Comparison of ENCODE assay signal across 8 cellular contexts in genomic region chr1:86503477-86504129, GRCh38. TPM values are rescaled to one million over a fixed set of nuclear protein-coding genes. Genes with fewer than 3 reads are reported as not detected.
DNase-seq lines count a peak whose midpoint lies in the region; ATAC-seq, FAIRE-seq and TF ChIP-seq lines count a peak whose summit lies in the region.

No MANE protein-coding gene starts in this region.

- H3K4me3 Mint-ChIP-seq in stimulated activated effector memory CD8-positive, alpha-beta T cell treated with anti-CD3 and anti-CD28 coated beads, Interleukin-12 subunit alpha, Interleukin-12 subunit beta, amount 100 ng/mL, for 72 hours = peak overlapping the region; percentile 73
- H3K4me3 Mint-ChIP-seq in effector memory CD8-positive, alpha-beta T cell = peak overlapping the region in 1 of 2 donors; percentile 5

- H3K27ac ChIP-seq in K562 (ENCODE audit: extremely low read depth, low read depth, low read length) = no peak overlapping the region

- intact Hi-C loops in K562 (cut with micrococcal nuclease) = loop anchor here (5.0 kb wide), 1 partner anchor 249 kb away; no protein-coding TSS in a partner anchor

- H2AFZ ChIP-seq in K562 (ENCODE audit: low read depth, low read length) = peak overlapping the region; percentile 33; the same call in 1 of the 2 replicates

- H4K20me1 ChIP-seq in K562 (replicated peaks; ENCODE audit: control insufficient read depth, insufficient read depth, low read length) = no peaks in the 10 kb centered on the region

- in situ Hi-C loops in K562 (cut with MboI) = loop anchor here (10.0 kb wide), 1 partner anchor 109 kb away; the partner anchor contains the start of gene ODF2L

- 1% methylated on average over 17 of the region's 17 CpGs for WGBS in K562 (ENCODE audit: insufficient coverage, low coverage, missing lambda C conversion rate)

- TF ChIP-seq EP300 in K562 (IDR thresholded peaks at IDR 0.05; ENCODE audit: low read length) = no peak

- TF ChIP-seq CTCF in K562 (IDR thresholded peaks at IDR 0.05 in 2 of 3, conservative IDR thresholded peaks at IDR 0.05 in 1 of 3; ENCODE audit: insufficient read depth in 2 of 3, low read depth in 1 of 3, low read length in 3 of 3) = no peak

- no peaks in the 10 kb centered on the region for H3K36me3 Mint-ChIP-seq in stimulated activated effector memory CD8-positive, alpha-beta T cell treated with anti-CD3 and anti-CD28 coated beads, Interleukin-12 subunit alpha, Interleukin-12 subunit beta, amount 100 ng/mL, for 72 hours
- H3K36me3 Mint-ChIP-seq in effector memory CD8-positive, alpha-beta T cell (ENCODE audit: insufficient read depth) = peaks cover 10% of the 10 kb centered on the region

- ATAC-seq in K562 = peak; percentile 51
- no peak for ATAC-seq in stimulated activated effector memory CD8-positive, alpha-beta T cell treated with anti-CD3 and anti-CD28 coated beads, Interleukin-12 subunit alpha, Interleukin-12 subunit beta, amount 100 ng/mL, for 72 hours
- ATAC-seq in effector memory CD8-positive, alpha-beta T cell (replicated peaks) = no peak
- ATAC-seq in GM21576 (IDR thresholded peaks at IDR 0.05; ENCODE audit: unreplicated experiment) = no peak

- no TSS peak for BruUV-seq in K562 (replicated peaks; lab: Mats Ljungman, UMichigan)

- no peak overlapping the region for H3K9ac ChIP-seq in K562 (ENCODE audit: insufficient read depth in 1 of 2, low read depth in 2 of 2, low read length in 2 of 2)

- POLR2A ChIA-PET in K562 (lab: Yijun Ruan, JAX) = interaction anchor here (1.5 kb wide), 1 partner anchor 201 kb away, joined by 5 read pairs; the partner anchor contains the start of gene SH3GLB1

- H3K36me3 ChIP-seq in K562 (ENCODE audit: control insufficient read depth, insufficient read depth, low read length) = no peaks in the 10 kb centered on the region

- TF ChIP-seq RAD21 in K562 (CRISPR knock-in tag; conservative IDR thresholded peaks at IDR 0.05 in 1 of 2, IDR thresholded peaks at IDR 0.05 in 1 of 2) = no peak

- no peak overlapping the region for H3K27ac Mint-ChIP-seq in stimulated activated effector memory CD8-positive, alpha-beta T cell treated with anti-CD3 and anti-CD28 coated beads, Interleukin-12 subunit alpha, Interleukin-12 subunit beta, amount 100 ng/mL, for 72 hours
- no peak overlapping the region for H3K27ac Mint-ChIP-seq in effector memory CD8-positive, alpha-beta T cell

- H3K4me1 ChIP-seq in K562 (replicated peaks in 1 of 2; ENCODE audit: control insufficient read depth in 2 of 2, insufficient read depth in 2 of 2, low read length in 2 of 2) = no peaks in the 10 kb centered on the region; a peak in 1 of 5 replicates

- H3K27me3 ChIP-seq in K562 (ENCODE audit: control insufficient read depth in 2 of 2, insufficient read depth in 2 of 2, low read length in 2 of 2) = peaks cover 14 to 23% of the 10 kb centered on the region in 2 experiments; a peak in 3 of 5 replicates

- CTCF ChIA-PET in K562 (lab: Yijun Ruan, JAX; ENCODE audit: low intra/inter-chr PET ratio) = interaction anchor here (0.7 kb wide), 1 partner anchor 32 kb away, joined by 3 read pairs; no protein-coding TSS in a partner anchor

- no peaks in the 10 kb centered on the region for H3K9me1 ChIP-seq in K562 (ENCODE audit: control insufficient read depth, insufficient read depth, low read length)

- 0 out of 2 replicates have a peak overlapping the region, but pooled peaks have one; percentile 33 for H3K4me2 ChIP-seq in K562 (ENCODE audit: insufficient read depth, low read length)

- peaks cover 8% of the 10 kb centered on the region for H3K4me1 Mint-ChIP-seq in stimulated activated effector memory CD8-positive, alpha-beta T cell treated with anti-CD3 and anti-CD28 coated beads, Interleukin-12 subunit alpha, Interleukin-12 subunit beta, amount 100 ng/mL, for 72 hours
- peaks cover 4 to 7% of the 10 kb centered on the region in 2 donors for H3K4me1 Mint-ChIP-seq in effector memory CD8-positive, alpha-beta T cell (ENCODE audit: low read depth in 2 of 2)

- no peaks in the 10 kb centered on the region for H3K79me2 ChIP-seq in K562 (ENCODE audit: control insufficient read depth, insufficient read depth, low read length)

- FAIRE-seq in K562 (lab: Jason Lieb, UNC) = no peak

- H3K9me3 Mint-ChIP-seq in stimulated activated effector memory CD8-positive, alpha-beta T cell treated with anti-CD3 and anti-CD28 coated beads, Interleukin-12 subunit alpha, Interleukin-12 subunit beta, amount 100 ng/mL, for 72 hours = no peaks in the 10 kb centered on the region
- no peaks in the 10 kb centered on the region for H3K9me3 Mint-ChIP-seq in effector memory CD8-positive, alpha-beta T cell

- no peaks in the 10 kb centered on the region; the same call in 1 of the 2 replicates for H3K9me3 ChIP-seq in K562 (replicated peaks; ENCODE audit: control insufficient read depth, insufficient read depth, low read depth, low read length)

- H3K27me3 Mint-ChIP-seq in effector memory CD8-positive, alpha-beta T cell = peaks cover 11 to 48% of the 10 kb centered on the region in 2 donors

- no peak overlapping the region for H3K4me3 ChIP-seq in K562

- no peak for TF ChIP-seq POLR2A in K562 (conservative IDR thresholded peaks at IDR 0.05)

- DNase-seq in NCI-H2171 (lab: John Stamatoyannopoulos, UW) (peak; percentile 18), K562 (ENCODE audit: extremely low read depth in 1 of 4, low spot score in 3 of 4) (peak in 1 of 4 experiments; percentile 7), islet precursor cell (peak; percentile 65), NCI-H1092 treated with DMSO at 0.1 percent for 48 hours (lab: John Stamatoyannopoulos, UW) (no peak)
- DNase-seq in stimulated activated effector memory CD8-positive, alpha-beta T cell treated with anti-CD3 and anti-CD28 coated beads, Interleukin-12 subunit alpha, Interleukin-12 subunit beta, amount 100 ng/mL, for 72 hours (ENCODE audit: low spot score in 2 of 2) = no peak
- no peak for DNase-seq in effector memory CD8-positive, alpha-beta T cell
- DNase-seq in stimulated activated CD4-positive, alpha-beta T cell treated with anti-CD3 and anti-CD28 coated beads, Interleukin-4, amount 100 ng/mL, for 24 hours = no peak

TF ChIP-seq in K562, 482 proteins besides CTCF, POLR2A, EP300 and RAD21:
- no peak for TF ChIP-seq ZNF77 (CRISPR knock-in tag; IDR thresholded peaks at IDR 0.05)
- TF ChIP-seq, protein P1, sequence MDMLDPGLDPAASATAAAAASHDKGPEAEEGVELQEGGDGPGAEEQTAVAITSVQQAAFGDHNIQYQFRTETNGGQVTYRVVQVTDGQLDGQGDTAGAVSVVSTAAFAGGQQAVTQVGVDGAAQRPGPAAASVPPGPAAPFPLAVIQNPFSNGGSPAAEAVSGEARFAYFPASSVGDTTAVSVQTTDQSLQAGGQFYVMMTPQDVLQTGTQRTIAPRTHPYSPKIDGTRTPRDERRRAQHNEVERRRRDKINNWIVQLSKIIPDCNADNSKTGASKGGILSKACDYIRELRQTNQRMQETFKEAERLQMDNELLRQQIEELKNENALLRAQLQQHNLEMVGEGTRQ (CRISPR knock-in tag; IDR thresholded peaks at IDR 0.05) = peak; percentile 3; the same call in 1 of the 2 replicates
- TF ChIP-seq HOXB6 (CRISPR knock-in tag; IDR thresholded peaks at IDR 0.05; ENCODE audit: borderline replicate concordance) = no peak

RNA-seq across cellular contexts. Expression of gene CLCA1, which starts 34.9 kb away (rescaled TPM):
- total RNA-seq in K562 (2011; cell fraction: chromatin; rRNA removed; ENCODE audit: low replicate concordance) = 0.09 TPM in 1 of 2 replicates, not detected in the other
- total RNA-seq in K562 (2011; cell fraction: nucleolus; rRNA removed) = 0.13 and 0.17 TPM in 2 replicates
- not detected in 2 replicates for total RNA-seq in K562 (2011; cell fraction: nucleoplasm; rRNA removed)
- total RNA-seq in K562 (2014; rRNA removed) = not detected in 2 replicates
- total RNA-seq in K562 (2014; rRNA removed; fragmentation: Illumina TruSeq; extraction: Trizol) = not detected in 2 replicates
- total RNA-seq in K562 (2015; rRNA removed; fragmentation: Illumina TruSeq; extraction: Trizol) = not detected in 2 replicates
- 0.04 and 0.22 TPM in 2 replicates for total RNA-seq in K562 (2021)
- 0.03 and 0.08 TPM in 2 replicates for polyA plus RNA-seq in K562 (2011; rRNA removed)
- 0.03 TPM in 1 of 2 replicates, not detected in the other for polyA plus RNA-seq in K562 (2011; cell fraction: cytosol; rRNA removed)
- polyA plus RNA-seq in K562 (2011; cell fraction: nucleus; rRNA removed) = 0.09 TPM in 1 of 2 replicates, not detected in the other
- polyA plus RNA-seq in K562 (2012) = 0.07 TPM in 1 of 2 replicates, not detected in the other
- polyA plus RNA-seq in K562 (2014; fragmentation: Illumina TruSeq; extraction: Trizol) = 0.08 TPM in 1 of 2 replicates, not detected in the other
- under 1 TPM in 1 of 2 experiments, not detected in 1; 0.03 TPM for polyA plus RNA-seq in K562 (2014; fragmentation: Nextera tagmentation; extraction: Ambion mirVana)
- not detected in 2 replicates for polyA plus RNA-seq in K562 (2014; rRNA removed)
- polyA minus RNA-seq in K562 (2011; rRNA and poly(A)+ RNA removed) = 0.09 and 0.11 TPM in 2 replicates
- not detected in 2 replicates for polyA minus RNA-seq in K562 (2011; cell fraction: cytosol; rRNA and poly(A)+ RNA removed)
- polyA minus RNA-seq in K562 (2011; cell fraction: nucleus; rRNA and poly(A)+ RNA removed) = not detected in 2 replicates

RNA-seq across cellular contexts. Expression of gene CLCA4, which starts 43.3 kb away (rescaled TPM):
- not detected in 2 replicates for total RNA-seq in K562 (2011; cell fraction: chromatin; rRNA removed; ENCODE audit: low replicate concordance)
- not detected in 2 replicates for total RNA-seq in K562 (2011; cell fraction: nucleolus; rRNA removed)
- total RNA-seq in K562 (2011; cell fraction: nucleoplasm; rRNA removed) = not detected in 2 replicates
- total RNA-seq in K562 (2014; rRNA removed) (not detected in 2 replicates), K562 (2014; rRNA removed; fragmentation: Illumina TruSeq; extraction: Trizol) (not detected in 2 replicates), K562 (2015; rRNA removed; fragmentation: Illumina TruSeq; extraction: Trizol) (not detected in 2 replicates), K562 (2021) (not detected in 2 replicates)
- polyA plus RNA-seq in K562 (2011; rRNA removed) (not detected in 2 replicates), K562 (2014; fragmentation: Illumina TruSeq; extraction: Trizol) (not detected in 2 replicates), K562 (2014; fragmentation: Nextera tagmentation; extraction: Ambion mirVana) (not detected), K562 (2014; rRNA removed) (not detected in 2 replicates)
- not detected in 2 replicates for polyA plus RNA-seq in K562 (2011; cell fraction: cytosol; rRNA removed)
- not detected in 2 replicates for polyA plus RNA-seq in K562 (2011; cell fraction: nucleus; rRNA removed)
- polyA plus RNA-seq in K562 (2012) = not detected in 2 replicates
- not detected in 2 replicates for polyA minus RNA-seq in K562 (2011; rRNA and poly(A)+ RNA removed)
- not detected in 2 replicates for polyA minus RNA-seq in K562 (2011; cell fraction: cytosol; rRNA and poly(A)+ RNA removed)
- not detected in 2 replicates for polyA minus RNA-seq in K562 (2011; cell fraction: nucleus; rRNA and poly(A)+ RNA removed)

Comparison
In these comparisons a context has a peak if more than half of its experiments do, and no peak if none do; other contexts are left out.
1. DNase-seq: peak in NCI-H2171 (single experiment) and islet precursor cell (single experiment); none in stimulated activated effector memory CD8-positive, alpha-beta T cell treated with anti-CD3 and anti-CD28 coated beads, Interleukin-12 subunit alpha, Interleukin-12 subunit beta, amount 100 ng/mL, for 72 hours (0 of 2), NCI-H1092 treated with DMSO at 0.1 percent for 48 hours (single experiment), effector memory CD8-positive, alpha-beta T cell (0 of 3) and stimulated activated CD4-positive, alpha-beta T cell treated with anti-CD3 and anti-CD28 coated beads, Interleukin-4, amount 100 ng/mL, for 24 hours (single experiment).